ENCODE assay signal across 8 cellular contexts in genomic region chr1:201114245-201115131, GRCh38. TPM values are rescaled to one million over a fixed set of nuclear protein-coding genes. Genes with fewer than 3 reads are reported as not detected.
A peak's percentile ranks its signal among the peaks of the same experiment; 100 is the strongest.
DNase-seq lines count a peak whose midpoint lies in the region; ATAC-seq and TF ChIP-seq lines count a peak whose summit lies in the region.

No MANE protein-coding gene starts in this region.

- H3K36me3 ChIP-seq in left lung = no peaks in the 10 kb centered on the region

- H3K27me3 Mint-ChIP-seq in activated CD4-positive, alpha-beta T cell treated with anti-CD3 and anti-CD28 coated beads, Interleukin-2, amount 10 ng/mL, durations not matched to agents 7 days and 5 days = peaks cover 24% of the 10 kb centered on the region
- peaks cover 60% of the 10 kb centered on the region for H3K27me3 Mint-ChIP-seq in dendritic cell treated with granulocyte-macrophage colony-stimulating factor and Interleukin-4, amounts not matched to agents 40 ng/mL and 50 ng/mL, for 4 days

- H3K27ac Mint-ChIP-seq in activated CD4-positive, alpha-beta T cell treated with anti-CD3 and anti-CD28 coated beads, Interleukin-2, amount 10 ng/mL, durations not matched to agents 7 days and 5 days = peak overlapping the region; percentile 36
- peak overlapping the region; percentile 31 for H3K27ac Mint-ChIP-seq in dendritic cell treated with granulocyte-macrophage colony-stimulating factor and Interleukin-4, amounts not matched to agents 40 ng/mL and 50 ng/mL, for 4 days

- intact Hi-C loops in dendritic cell treated with granulocyte-macrophage colony-stimulating factor and Interleukin-4, amounts not matched to agents 40 ng/mL and 50 ng/mL, for 4 days (cut with micrococcal nuclease) = loop anchor here (1.0 kb wide), 2 partner anchors 28 to 142 kb away; no protein-coding TSS in a partner anchor
- intact Hi-C loops in left lung (cut with DNase I) = loop anchor here in 1 of 2 donors (5.0 kb wide), 1 partner anchor 142 kb away; no protein-coding TSS in a partner anchor

- H3K27ac ChIP-seq in left lung = no peak overlapping the region

- TF ChIP-seq CTCF in AG10803 (conservative IDR thresholded peaks at IDR 0.05; ENCODE audit: low read length) (peak; percentile 92), left lung (IDR thresholded peaks at IDR 0.05) (peak; percentile 57 to 82)

- H3K9me3 Mint-ChIP-seq in activated CD4-positive, alpha-beta T cell treated with anti-CD3 and anti-CD28 coated beads, Interleukin-2, amount 10 ng/mL, durations not matched to agents 7 days and 5 days = no peaks in the 10 kb centered on the region
- H3K9me3 Mint-ChIP-seq in dendritic cell treated with granulocyte-macrophage colony-stimulating factor and Interleukin-4, amounts not matched to agents 40 ng/mL and 50 ng/mL, for 4 days = no peaks in the 10 kb centered on the region

- H3K4me3 Mint-ChIP-seq in activated CD4-positive, alpha-beta T cell treated with anti-CD3 and anti-CD28 coated beads, Interleukin-2, amount 10 ng/mL, durations not matched to agents 7 days and 5 days = peak overlapping the region; percentile 72
- H3K4me3 Mint-ChIP-seq in dendritic cell treated with granulocyte-macrophage colony-stimulating factor and Interleukin-4, amounts not matched to agents 40 ng/mL and 50 ng/mL, for 4 days = peak overlapping the region; percentile 82

- no peaks in the 10 kb centered on the region for H3K9me3 ChIP-seq in left lung

- peak overlapping the region; percentile 80 for H3K4me3 ChIP-seq in AG10803 (ENCODE audit: low read length)
- H3K4me3 ChIP-seq in left lung = peak overlapping the region; percentile 49 to 66

- CTCF ChIA-PET in activated CD4-positive, alpha-beta T cell treated with anti-CD3 and anti-CD28 coated beads, Interleukin-2, amount 10 ng/mL, durations not matched to agents 7 days and 5 days (lab: Charles Lee) = interaction anchor here (0.6 to 2.6 kb wide), 9 partner anchors 12 to 1158 kb away, joined by 3 to 13 read pairs (median 3); no protein-coding TSS in a partner anchor

- peaks cover 7 to 51% of the 10 kb centered on the region in 2 donors for H3K27me3 ChIP-seq in left lung

- H3K4me1 ChIP-seq in left lung = peaks cover 0 to 14% of the 10 kb centered on the region in 2 donors

- H3K36me3 Mint-ChIP-seq in activated CD4-positive, alpha-beta T cell treated with anti-CD3 and anti-CD28 coated beads, Interleukin-2, amount 10 ng/mL, durations not matched to agents 7 days and 5 days (ENCODE audit: low read depth) = no peaks in the 10 kb centered on the region
- H3K36me3 Mint-ChIP-seq in dendritic cell treated with granulocyte-macrophage colony-stimulating factor and Interleukin-4, amounts not matched to agents 40 ng/mL and 50 ng/mL, for 4 days (ENCODE audit: low read depth) = no peaks in the 10 kb centered on the region

- DNase-seq in AG10803 (ENCODE audit: low read depth) = peak; percentile 89
- peak; percentile 60 to 93 for DNase-seq in NCI-H524 (lab: John Stamatoyannopoulos, UW)
- DNase-seq in activated CD4-positive, alpha-beta T cell treated with anti-CD3 and anti-CD28 coated beads, Interleukin-2, amount 10 ng/mL, durations not matched to agents 7 days and 5 days = peak; percentile 73
- peak; percentile 84 to 89 for DNase-seq in left lung
- peak; percentile 80 for DNase-seq in stimulated activated CD4-positive, alpha-beta T cell treated with anti-CD3 and anti-CD28 coated beads, Interleukin-2, amount 100 ng/mL, for 24 hours

- POLR2A ChIA-PET in activated CD4-positive, alpha-beta T cell treated with anti-CD3 and anti-CD28 coated beads, Interleukin-2, amount 10 ng/mL, durations not matched to agents 7 days and 5 days (lab: Charles Lee) = interaction anchor here (0.5 kb wide), 1 partner anchor 492 kb away, joined by 4 read pairs; no protein-coding TSS in a partner anchor

- peaks cover 5% of the 10 kb centered on the region for H3K4me1 Mint-ChIP-seq in activated CD4-positive, alpha-beta T cell treated with anti-CD3 and anti-CD28 coated beads, Interleukin-2, amount 10 ng/mL, durations not matched to agents 7 days and 5 days
- H3K4me1 Mint-ChIP-seq in dendritic cell treated with granulocyte-macrophage colony-stimulating factor and Interleukin-4, amounts not matched to agents 40 ng/mL and 50 ng/mL, for 4 days (ENCODE audit: low read depth) = peaks cover 5% of the 10 kb centered on the region

- ATAC-seq in GM19043 (IDR thresholded peaks at IDR 0.05; ENCODE audit: low read depth, unreplicated experiment) (peak; percentile 93), HG03439 (IDR thresholded peaks at IDR 0.05; ENCODE audit: unreplicated experiment) (peak; percentile 78), left lung (peak; percentile 97)

RNA-seq across cellular contexts. Expression of gene CACNA1S, which starts 2.3 kb away (rescaled TPM):
- total RNA-seq in activated CD4-positive, alpha-beta T cell treated with anti-CD3 and anti-CD28 coated beads, Interleukin-2, amount 10 ng/mL, durations not matched to agents 7 days and 5 days = not detected
- total RNA-seq in left lung = under 1 TPM in 1 of 2 donors, not detected in 1; 0.12 TPM

RNA-seq across cellular contexts. Expression of gene ASCL5, which starts 12.5 kb away (rescaled TPM):
- total RNA-seq in activated CD4-positive, alpha-beta T cell treated with anti-CD3 and anti-CD28 coated beads, Interleukin-2, amount 10 ng/mL, durations not matched to agents 7 days and 5 days = not detected
- total RNA-seq in left lung = 1 to 10 TPM in 1 of 2 donors, under 1 TPM in 1; 0.21 to 1.0 TPM

RNA-seq across cellular contexts. Expression of gene TMEM9, which starts 39.8 kb away (rescaled TPM):
- total RNA-seq in activated CD4-positive, alpha-beta T cell treated with anti-CD3 and anti-CD28 coated beads, Interleukin-2, amount 10 ng/mL, durations not matched to agents 7 days and 5 days = 10 to 100 TPM; 15.2 to 17.2 TPM
- total RNA-seq in left lung = 10 to 100 TPM; 64.0 to 74.3 TPM
